In the genomic region with DNA sequence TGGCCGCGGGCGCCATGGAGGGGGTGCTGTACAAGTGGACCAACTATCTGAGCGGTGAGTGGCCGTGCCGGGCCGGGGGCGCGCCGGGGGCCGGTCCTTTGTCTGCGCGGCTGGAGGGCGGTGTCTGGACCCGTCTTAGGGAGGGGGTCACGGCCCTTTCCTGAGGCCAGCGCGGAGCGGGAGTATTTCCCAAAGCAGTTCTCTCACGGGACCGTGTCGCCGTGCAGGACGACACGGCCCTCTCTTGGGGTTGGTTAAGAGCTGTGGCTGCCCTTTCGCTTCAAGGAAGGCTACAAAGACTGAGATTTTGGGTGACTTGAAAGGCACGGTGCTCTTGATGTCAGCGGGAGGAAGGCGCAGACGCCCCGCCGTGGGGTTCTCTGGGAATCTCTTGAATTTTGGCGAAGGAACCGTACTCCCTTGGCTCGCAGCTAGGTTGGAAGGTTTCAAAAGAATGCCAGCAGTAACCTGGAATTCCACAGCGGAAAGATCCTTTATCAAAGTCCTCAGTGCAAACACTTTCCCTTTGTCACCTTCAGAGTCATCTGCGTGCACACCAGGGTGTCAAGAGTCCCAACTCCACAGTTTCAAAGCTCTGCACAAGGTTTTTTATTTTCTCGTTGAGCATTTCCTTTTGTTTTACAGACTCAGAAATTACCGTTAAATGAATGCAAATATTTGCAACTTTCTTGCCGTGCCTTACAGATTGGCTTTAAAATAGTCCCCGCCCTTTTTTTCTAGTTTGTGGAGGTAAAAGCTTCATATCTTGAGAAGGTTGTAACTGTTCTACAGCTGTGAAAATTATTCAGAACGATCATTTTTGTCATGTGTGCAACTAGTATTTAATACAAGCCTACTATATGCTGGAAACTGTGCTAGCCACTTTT, we compare ENCODE assay signal across 8 cellular contexts. TPM values are rescaled to one million over a fixed set of nuclear protein-coding genes. Genes with fewer than 3 reads are reported as not detected.
A peak's percentile ranks its signal among the peaks of the same experiment; 100 is the strongest.
DNase-seq lines count a peak whose midpoint lies in the region; ATAC-seq and TF ChIP-seq lines count a peak whose summit lies in the region.

No MANE protein-coding gene starts in this region.

- H3K4me3 ChIP-seq in thoracic aorta, result peak overlapping the region; percentile 95

- ATAC-seq in GM19463 (IDR thresholded peaks at IDR 0.05; ENCODE audit: unreplicated experiment), result peak; percentile 15
- peak; percentile 18 for ATAC-seq in HG03460 (IDR thresholded peaks at IDR 0.05; ENCODE audit: unreplicated experiment)
- peak; percentile 9 to 20 (median 15) for ATAC-seq in T-cell (replicated peaks in 1 of 4)
- no peak for ATAC-seq in thoracic aorta (ENCODE audit: insufficient number of reproducible peaks, low FRiP score, low read depth)
- ATAC-seq in esophagus mucosa, result no peak

- CTCF ChIA-PET in T-cell (lab: Charles Lee), result interaction anchor here in 1 of 2 donors (1.4 kb wide), 1 partner anchor 33 kb away, joined by 9 read pairs; no protein-coding TSS in a partner anchor

- no peak overlapping the region for H3K4me3 Mint-ChIP-seq in T-cell

- no peaks in the 10 kb centered on the region for H3K36me3 ChIP-seq in ES-I3 (ENCODE audit: insufficient read depth, low read length)
- H3K36me3 ChIP-seq in thoracic aorta, result no peaks in the 10 kb centered on the region

- POLR2A ChIA-PET in T-cell (lab: Charles Lee), result no interaction called here

- no peaks in the 10 kb centered on the region for H3K9me3 Mint-ChIP-seq in T-cell

- peak overlapping the region; percentile 75 for H3K9ac ChIP-seq in ES-I3 (ENCODE audit: low read depth, low read length)

- no peaks in the 10 kb centered on the region for H3K27me3 Mint-ChIP-seq in T-cell

- TF ChIP-seq CTCF in thoracic aorta (IDR thresholded peaks at IDR 0.05), result no peak

- H3K27ac Mint-ChIP-seq in T-cell, result peak overlapping the region in 1 of 2 donors; percentile 67

- H3K27me3 ChIP-seq in thoracic aorta (replicated peaks; ENCODE audit: insufficient read depth), result no peaks in the 10 kb centered on the region

- no peaks in the 10 kb centered on the region for H3K36me3 Mint-ChIP-seq in T-cell

- H3K4me1 ChIP-seq in ES-I3 (ENCODE audit: insufficient read depth, low read length) (peaks cover 14% of the 10 kb centered on the region), thoracic aorta (ENCODE audit: control insufficient read depth in 1 of 2, low read depth in 2 of 2) (peaks cover 29 to 50% of the 10 kb centered on the region in 2 donors)

- peaks cover 31 to 35% (median 34%) of the 10 kb centered on the region in 3 donors for H3K4me1 Mint-ChIP-seq in T-cell

- DNase-seq in T-cell (peak in 26 of 34 experiments; percentile 1 to 39 (median 10)), medulla oblongata (ENCODE audit: extremely low spot score) (peak; percentile 47), thoracic aorta (ENCODE audit: low spot score) (no peak)
- peak; percentile 16 for DNase-seq in effector CD8-positive, alpha-beta T cell (lab: John Stamatoyannopoulos, UW)

- peak overlapping the region; percentile 62 to 91 for H3K27ac ChIP-seq in thoracic aorta

- H3K9me3 ChIP-seq in ES-I3 (ENCODE audit: control insufficient read depth, insufficient read depth, low read length) (no peaks in the 10 kb centered on the region), thoracic aorta (no peaks in the 10 kb centered on the region)

RNA-seq across cellular contexts. Expression of a gene that starts 0.8 kb away (rescaled TPM):
- total RNA-seq in T-cell (10 to 100 TPM in 2 of 5 donors, 1 to 10 TPM in 3; 8.6 to 11.2 (median 9.9) TPM), thoracic aorta (10 to 100 TPM in 1 of 2 donors, 1 to 10 TPM in 1; 6.6 to 10.0 TPM), esophagus mucosa (5.7 TPM)

RNA-seq across cellular contexts. Expression of a gene that starts 2.5 kb away (rescaled TPM):
- 1 to 10 TPM; 4.2 to 5.0 (median 4.5) TPM for total RNA-seq in T-cell
- 10 to 100 TPM; 12.6 to 15.2 TPM for total RNA-seq in thoracic aorta
- total RNA-seq in esophagus mucosa, result 7.6 TPM

RNA-seq across cellular contexts. Expression of a gene that starts 39.4 kb away (rescaled TPM):
- total RNA-seq in T-cell (10 to 100 TPM in 1 of 5 donors, 1 to 10 TPM in 4; 3.4 to 12.5 (median 5.7) TPM), thoracic aorta (10 to 100 TPM; 58.1 to 75.3 TPM), esophagus mucosa (20.3 TPM)

Comparison
In these comparisons a context has a peak if more than half of its experiments do, and no peak if none do; other contexts are left out.
1. ATAC-seq: peak in GM19463 (single experiment), HG03460 (single experiment) and T-cell (4 of 4); none in thoracic aorta (single experiment) and esophagus mucosa (single experiment).